In genomic region chr10:62083868-62084267, GRCh38 we compare ENCODE assay signal across 1 cellular context.
TF ChIP-seq lines count a peak whose summit lies in the region.

No MANE protein-coding gene starts in this region.

TF ChIP-seq in K562, 482 proteins besides CTCF, POLR2A, EP300 and RAD21 (continued from another document):
- TF ChIP-seq, protein P1, sequence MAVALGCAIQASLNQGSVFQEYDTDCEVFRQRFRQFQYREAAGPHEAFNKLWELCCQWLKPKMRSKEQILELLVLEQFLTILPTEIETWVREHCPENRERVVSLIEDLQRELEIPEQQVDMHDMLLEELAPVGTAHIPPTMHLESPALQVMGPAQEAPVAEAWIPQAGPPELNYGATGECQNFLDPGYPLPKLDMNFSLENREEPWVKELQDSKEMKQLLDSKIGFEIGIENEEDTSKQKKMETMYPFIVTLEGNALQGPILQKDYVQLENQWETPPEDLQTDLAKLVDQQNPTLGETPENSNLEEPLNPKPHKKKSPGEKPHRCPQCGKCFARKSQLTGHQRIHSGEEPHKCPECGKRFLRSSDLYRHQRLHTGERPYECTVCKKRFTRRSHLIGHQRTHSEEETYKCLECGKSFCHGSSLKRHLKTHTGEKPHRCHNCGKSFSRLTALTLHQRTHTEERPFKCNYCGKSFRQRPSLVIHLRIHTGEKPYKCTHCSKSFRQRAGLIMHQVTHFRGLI (CRISPR knock-in tag; IDR thresholded peaks at IDR 0.05) = no peak
- peak; percentile 70 for TF ChIP-seq NFIC (IDR thresholded peaks at IDR 0.05)
TF ChIP-seq in K562: peak in this region for 2.
